In genomic region chr4:137768196-137768595, GRCh38 we compare ENCODE assay signal across 18 cellular contexts.
"Had no signal": no experiment of that assay in that cellular context is flagged by ENCODE, and none has a peak within 500 bp of the region (broad histone marks: within the 10 kb centered on the region; RNA-seq: fewer than 3 reads in every experiment).

No MANE protein-coding gene starts in this region.

- H3K27ac Mint-ChIP-seq: activated CD8-positive, alpha-beta T cell treated with anti-CD3 and anti-CD28 coated beads, Interleukin-2, amount 10 ng/mL, durations not matched to agents 7 days and 5 days; activated naive CD4-positive, alpha-beta T cell treated with anti-CD3 and anti-CD28 coated beads for 36 hours; activated T-helper 17 cell treated with anti-CD3 and anti-CD28 coated beads, Interleukin-2, amount 50 U/mL, for 72 hours; T-cell had no signal

- H3K9me3 ChIP-seq: ovary, stomach, thoracic aorta had no signal

- H3K27ac ChIP-seq: adrenal gland, dorsolateral prefrontal cortex, ovary, stomach, thoracic aorta, WERI-Rb-1 had no signal

- H3K4me3 Mint-ChIP-seq: activated CD8-positive, alpha-beta T cell treated with anti-CD3 and anti-CD28 coated beads, Interleukin-2, amount 10 ng/mL, durations not matched to agents 7 days and 5 days; activated naive CD4-positive, alpha-beta T cell treated with anti-CD3 and anti-CD28 coated beads for 36 hours; activated T-helper 17 cell treated with anti-CD3 and anti-CD28 coated beads, Interleukin-2, amount 50 U/mL, for 72 hours; T-cell had no signal

- ATAC-seq: activated CD8-positive, alpha-beta T cell treated with anti-CD3 and anti-CD28 coated beads, Interleukin-2, amount 10 ng/mL, durations not matched to agents 7 days and 5 days; activated T-helper 17 cell treated with anti-CD3 and anti-CD28 coated beads, Interleukin-2, amount 50 U/mL, for 72 hours; esophagus mucosa; left ventricle myocardium superior; T-cell had no signal

- DNase-seq: activated CD4-positive, alpha-beta T cell treated with anti-CD3 and anti-CD28 coated beads for 48 hours; activated CD8-positive, alpha-beta T cell treated with anti-CD3 and anti-CD28 coated beads, Interleukin-2, amount 10 ng/mL, durations not matched to agents 7 days and 5 days; activated naive CD4-positive, alpha-beta T cell treated with anti-CD3 and anti-CD28 coated beads for 36 hours; adrenal gland; dorsolateral prefrontal cortex; kidney; left ventricle myocardium superior; mesendoderm; ovary; stimulated activated CD4-positive, alpha-beta T cell treated with anti-CD3 and anti-CD28 coated beads, Interleukin-4, amount 100 ng/mL, for 1 hour; stimulated activated CD8-positive, alpha-beta memory T cell treated with anti-CD3 and anti-CD28 coated beads, Interleukin-4, amount 100 ng/mL, for 48 hours; stomach; T-cell; T1000; WERI-Rb-1 had no signal

- H3K36me3 ChIP-seq: adrenal gland, ovary, stomach, thoracic aorta, WERI-Rb-1 had no signal

- H3K27me3 ChIP-seq: adrenal gland, dorsolateral prefrontal cortex, ovary, stomach had no signal

- H3K4me1 ChIP-seq: adrenal gland, stomach had no signal

- H3K36me3 Mint-ChIP-seq: T-cell had no signal

- H3K4me1 Mint-ChIP-seq: activated T-helper 17 cell treated with anti-CD3 and anti-CD28 coated beads, Interleukin-2, amount 50 U/mL, for 72 hours; T-cell had no signal

- H3K4me3 ChIP-seq: adrenal gland, dorsolateral prefrontal cortex, ovary, stomach, thoracic aorta had no signal

- H3K27me3 Mint-ChIP-seq: activated T-helper 17 cell treated with anti-CD3 and anti-CD28 coated beads, Interleukin-2, amount 50 U/mL, for 72 hours; T-cell had no signal
